ENCODE assay signal across 8 cellular contexts in genomic region chr10:92849234-92849525, GRCh38. TPM values are rescaled to one million over a fixed set of nuclear protein-coding genes. Genes with fewer than 3 reads are reported as not detected.
DNase-seq lines count a peak whose midpoint lies in the region; ATAC-seq, FAIRE-seq and TF ChIP-seq lines count a peak whose summit lies in the region.

No MANE protein-coding gene starts in this region.

- DNase-seq in EH (ENCODE audit: low read depth) = peak; percentile 27
- DNase-seq in Kasumi-1 (lab: John Stamatoyannopoulos, UW) = peak; percentile 49 to 51
- peak; percentile 19 for DNase-seq in dedifferentiated amniotic fluid mesenchymal stem cell (ENCODE audit: extremely low spot score)
- no peak for DNase-seq in neural crest cell (ENCODE audit: low read depth, low spot score)
- DNase-seq in HTR-8/SVneo (ENCODE audit: insufficient read length, low spot score) = no peak
- DNase-seq in NCI-H1436 (lab: John Stamatoyannopoulos, UW) = no peak

- H3K4me1 Mint-ChIP-seq in neural crest cell = peaks cover 21% of the 10 kb centered on the region

- FAIRE-seq in HTR-8/SVneo (lab: Jason Lieb, UNC) = no peak

- peak overlapping the region; percentile 2 for H3K27ac Mint-ChIP-seq in neural crest cell (ENCODE audit: unreplicated experiment)

- peak overlapping the region; percentile 91 for H3K4me3 Mint-ChIP-seq in neural crest cell

- peaks cover 7% of the 10 kb centered on the region for H3K27me3 Mint-ChIP-seq in neural crest cell (ENCODE audit: low read depth)

- TF ChIP-seq CTCF in neural crest cell (conservative IDR thresholded peaks at IDR 0.05) = no peak

- H3K36me3 Mint-ChIP-seq in neural crest cell (ENCODE audit: low read depth) = peaks cover 7% of the 10 kb centered on the region

- ATAC-seq in HG02970 (IDR thresholded peaks at IDR 0.05; ENCODE audit: low FRiP score, unreplicated experiment) (no peak), GM21529 (IDR thresholded peaks at IDR 0.05; ENCODE audit: unreplicated experiment) (no peak)

- no peaks in the 10 kb centered on the region for H3K9me3 Mint-ChIP-seq in neural crest cell

RNA-seq across cellular contexts. Expression of gene EXOC6, which starts 0.9 kb away (rescaled TPM):
- 16.5 and 17.2 TPM in 2 replicates for total RNA-seq in neural crest cell

Comparison
In these comparisons a context has a peak if more than half of its experiments do, and no peak if none do; other contexts are left out.
1. DNase-seq: peak in EH (single experiment), Kasumi-1 (2 of 2) and dedifferentiated amniotic fluid mesenchymal stem cell (single experiment); none in neural crest cell (single experiment), HTR-8/SVneo (single experiment) and NCI-H1436 (single experiment).